ENCODE assay signal across 24 cellular contexts in the genomic region with DNA sequence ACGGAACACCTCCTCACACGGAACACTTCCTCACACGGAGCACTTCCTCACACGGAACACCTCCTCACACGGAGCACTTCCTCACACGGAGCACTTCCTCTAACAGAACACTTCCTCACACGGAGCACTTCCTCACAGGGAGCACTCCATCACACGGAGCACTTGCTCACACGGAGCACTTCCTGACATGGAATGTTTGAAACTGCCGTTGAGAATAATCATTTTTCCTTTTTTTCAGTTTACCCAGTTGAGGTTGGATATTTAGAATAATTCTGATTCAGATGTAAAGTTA. TPM values are rescaled to one million over a fixed set of nuclear protein-coding genes. Genes with fewer than 3 reads are reported as not detected.
"Had no signal": no experiment of that assay in that cellular context is flagged by ENCODE, and none has a peak within 500 bp of the region (broad histone marks: within the 10 kb centered on the region; RNA-seq: fewer than 3 reads in every experiment).

No MANE protein-coding gene starts in this region.

- H3K36me3 Mint-ChIP-seq: naive B cell had no signal

- FAIRE-seq: endometrium, frontal cortex, islet of Langerhans had no signal

- H3K4me1 Mint-ChIP-seq: stimulated activated naive CD8-positive, alpha-beta T cell treated with anti-CD3 and anti-CD28 coated beads, Interleukin-15, amount 100 ng/mL, for 72 hours had no signal

- DNase-seq: effector memory CD4-positive, alpha-beta T cell; heart right ventricle; hypothalamus; kidney glomerular epithelial cell; mesendoderm; naive B cell; posterior cingulate gyrus; sigmoid colon; stimulated activated CD4-positive, alpha-beta T cell treated with anti-CD3 and anti-CD28 coated beads, Interleukin-2, amount 100 ng/mL, for 24 hours; stimulated activated CD4-positive, alpha-beta T cell treated with anti-CD3 and anti-CD28 coated beads, Interleukin-4, amount 100 ng/mL, for 4 hours; stimulated activated naive B cell treated with anti-CD40 and anti-IgM and Interleukin-4, amounts not matched to agents 10 μg/mL and 1 μg/mL and 100 μg/mL, for 72 hours; stimulated activated naive CD8-positive, alpha-beta T cell treated with anti-CD3 and anti-CD28 coated beads, Interleukin-15, amount 100 ng/mL, for 72 hours; testis; upper lobe of right lung had no signal

- H3K4me3 Mint-ChIP-seq: naive B cell; stimulated activated naive B cell treated with anti-CD40 and anti-IgM and Interleukin-4, amounts not matched to agents 10 μg/mL and 1 μg/mL and 100 μg/mL, for 72 hours; stimulated activated naive CD8-positive, alpha-beta T cell treated with anti-CD3 and anti-CD28 coated beads, Interleukin-15, amount 100 ng/mL, for 72 hours had no signal

- H3K9me3 Mint-ChIP-seq: naive B cell; stimulated activated naive B cell treated with anti-CD40 and anti-IgM and Interleukin-4, amounts not matched to agents 10 μg/mL and 1 μg/mL and 100 μg/mL, for 72 hours; stimulated activated naive CD8-positive, alpha-beta T cell treated with anti-CD3 and anti-CD28 coated beads, Interleukin-15, amount 100 ng/mL, for 72 hours had no signal

- H3K27ac Mint-ChIP-seq: naive B cell; stimulated activated naive B cell treated with anti-CD40 and anti-IgM and Interleukin-4, amounts not matched to agents 10 μg/mL and 1 μg/mL and 100 μg/mL, for 72 hours; stimulated activated naive CD8-positive, alpha-beta T cell treated with anti-CD3 and anti-CD28 coated beads, Interleukin-15, amount 100 ng/mL, for 72 hours had no signal

- ATAC-seq: esophagus mucosa; stimulated activated naive B cell treated with anti-CD40 and anti-IgM and Interleukin-4, amounts not matched to agents 10 μg/mL and 1 μg/mL and 100 μg/mL, for 72 hours; stimulated activated naive CD8-positive, alpha-beta T cell treated with anti-CD3 and anti-CD28 coated beads, Interleukin-15, amount 100 ng/mL, for 72 hours; upper lobe of right lung had no signal

- H3K27me3 Mint-ChIP-seq: naive B cell; stimulated activated naive B cell treated with anti-CD40 and anti-IgM and Interleukin-4, amounts not matched to agents 10 μg/mL and 1 μg/mL and 100 μg/mL, for 72 hours; stimulated activated naive CD8-positive, alpha-beta T cell treated with anti-CD3 and anti-CD28 coated beads, Interleukin-15, amount 100 ng/mL, for 72 hours had no signal

RNA-seq across cellular contexts. Expression of a gene that starts 29.1 kb away (rescaled TPM):
- total RNA-seq: esophagus mucosa, fibroblast of lung, frontal cortex, heart right ventricle, lung microvascular endothelial cell, osteocyte, pulmonary artery endothelial cell, sigmoid colon, subcutaneous adipose tissue, tibial nerve had no signal
